Comparison of ENCODE assay signal across 1 cellular context in the genomic region with DNA sequence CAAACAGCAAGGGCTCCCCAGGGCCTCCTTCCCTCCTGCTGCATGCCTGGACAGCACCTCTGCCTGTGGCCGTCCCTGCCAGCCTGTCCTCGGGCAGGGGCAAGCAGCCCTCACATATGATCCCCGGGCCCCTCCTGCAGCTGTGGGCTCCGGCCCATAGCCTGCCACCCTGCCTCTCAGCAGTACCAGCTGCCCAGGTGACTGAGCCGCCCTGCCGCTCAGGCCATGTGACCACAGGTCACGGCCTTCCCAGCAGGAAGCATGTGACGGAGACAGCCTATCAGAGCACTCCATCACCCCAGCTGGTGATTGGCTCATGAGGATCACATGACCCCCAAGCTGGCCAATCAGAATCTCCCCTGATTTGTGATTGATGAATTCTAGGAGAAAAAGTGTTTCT.
TF ChIP-seq lines count a peak whose summit lies in the region.

No MANE protein-coding gene starts in this region.

TF ChIP-seq in HepG2, 621 proteins besides CTCF, POLR2A, EP300 and RAD21 (continued from another document):
- TF ChIP-seq, protein P1, sequence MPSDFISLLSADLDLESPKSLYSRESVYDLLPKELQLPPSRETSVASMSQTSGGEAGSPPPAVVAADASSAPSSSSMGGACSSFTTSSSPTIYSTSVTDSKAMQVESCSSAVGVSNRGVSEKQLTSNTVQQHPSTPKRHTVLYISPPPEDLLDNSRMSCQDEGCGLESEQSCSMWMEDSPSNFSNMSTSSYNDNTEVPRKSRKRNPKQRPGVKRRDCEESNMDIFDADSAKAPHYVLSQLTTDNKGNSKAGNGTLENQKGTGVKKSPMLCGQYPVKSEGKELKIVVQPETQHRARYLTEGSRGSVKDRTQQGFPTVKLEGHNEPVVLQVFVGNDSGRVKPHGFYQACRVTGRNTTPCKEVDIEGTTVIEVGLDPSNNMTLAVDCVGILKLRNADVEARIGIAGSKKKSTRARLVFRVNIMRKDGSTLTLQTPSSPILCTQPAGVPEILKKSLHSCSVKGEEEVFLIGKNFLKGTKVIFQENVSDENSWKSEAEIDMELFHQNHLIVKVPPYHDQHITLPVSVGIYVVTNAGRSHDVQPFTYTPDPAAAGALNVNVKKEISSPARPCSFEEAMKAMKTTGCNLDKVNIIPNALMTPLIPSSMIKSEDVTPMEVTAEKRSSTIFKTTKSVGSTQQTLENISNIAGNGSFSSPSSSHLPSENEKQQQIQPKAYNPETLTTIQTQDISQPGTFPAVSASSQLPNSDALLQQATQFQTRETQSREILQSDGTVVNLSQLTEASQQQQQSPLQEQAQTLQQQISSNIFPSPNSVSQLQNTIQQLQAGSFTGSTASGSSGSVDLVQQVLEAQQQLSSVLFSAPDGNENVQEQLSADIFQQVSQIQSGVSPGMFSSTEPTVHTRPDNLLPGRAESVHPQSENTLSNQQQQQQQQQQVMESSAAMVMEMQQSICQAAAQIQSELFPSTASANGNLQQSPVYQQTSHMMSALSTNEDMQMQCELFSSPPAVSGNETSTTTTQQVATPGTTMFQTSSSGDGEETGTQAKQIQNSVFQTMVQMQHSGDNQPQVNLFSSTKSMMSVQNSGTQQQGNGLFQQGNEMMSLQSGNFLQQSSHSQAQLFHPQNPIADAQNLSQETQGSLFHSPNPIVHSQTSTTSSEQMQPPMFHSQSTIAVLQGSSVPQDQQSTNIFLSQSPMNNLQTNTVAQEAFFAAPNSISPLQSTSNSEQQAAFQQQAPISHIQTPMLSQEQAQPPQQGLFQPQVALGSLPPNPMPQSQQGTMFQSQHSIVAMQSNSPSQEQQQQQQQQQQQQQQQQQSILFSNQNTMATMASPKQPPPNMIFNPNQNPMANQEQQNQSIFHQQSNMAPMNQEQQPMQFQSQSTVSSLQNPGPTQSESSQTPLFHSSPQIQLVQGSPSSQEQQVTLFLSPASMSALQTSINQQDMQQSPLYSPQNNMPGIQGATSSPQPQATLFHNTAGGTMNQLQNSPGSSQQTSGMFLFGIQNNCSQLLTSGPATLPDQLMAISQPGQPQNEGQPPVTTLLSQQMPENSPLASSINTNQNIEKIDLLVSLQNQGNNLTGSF (CRISPR knock-in tag; IDR thresholded peaks at IDR 0.05): no peak
- TF ChIP-seq ZNF746 (CRISPR knock-in tag; IDR thresholded peaks at IDR 0.05) (no peak), YY1 (IDR thresholded peaks at IDR 0.05; ENCODE audit: insufficient read depth, insufficient replicate concordance, low read depth, low read length) (no peak), RAD51 (IDR thresholded peaks at IDR 0.05; ENCODE audit: borderline replicate concordance) (0 out of 2 replicates have a peak, but pooled peaks have one; percentile 21), CEBPB (IDR thresholded peaks at IDR 0.05; ENCODE audit: borderline replicate concordance, low read depth, low read length) (no peak), FOSL2 (CRISPR knock-in tag; IDR thresholded peaks at IDR 0.05) (no peak), RXRA (CRISPR knock-in tag; IDR thresholded peaks at IDR 0.05) (no peak), SMAD9 (CRISPR knock-in tag; IDR thresholded peaks at IDR 0.05) (no peak), HOXA3 (CRISPR knock-in tag; IDR thresholded peaks at IDR 0.05) (no peak), RBAK (CRISPR knock-in tag; IDR thresholded peaks at IDR 0.05) (no peak), ZBTB7A (CRISPR knock-in tag; IDR thresholded peaks at IDR 0.05) (no peak), ZNF790 (CRISPR knock-in tag; IDR thresholded peaks at IDR 0.05; ENCODE audit: borderline replicate concordance) (no peak), NFYB (CRISPR knock-in tag; IDR thresholded peaks at IDR 0.05) (peak; percentile 69), MAF1 (CRISPR knock-in tag; IDR thresholded peaks at IDR 0.05; ENCODE audit: borderline replicate concordance) (no peak), ZNF652 (CRISPR knock-in tag; IDR thresholded peaks at IDR 0.05; ENCODE audit: borderline replicate concordance, low read depth) (no peak), ARNT2 (CRISPR knock-in tag; IDR thresholded peaks at IDR 0.05; ENCODE audit: low read depth) (no peak), ZBTB8A (CRISPR knock-in tag; IDR thresholded peaks at IDR 0.05; ENCODE audit: borderline replicate concordance, low read depth) (no peak), U2AF2 (IDR thresholded peaks at IDR 0.05; ENCODE audit: low read depth, low read length) (no peak), ZNF607 (CRISPR knock-in tag; IDR thresholded peaks at IDR 0.05; ENCODE audit: borderline replicate concordance) (no peak), PHF8 (CRISPR knock-in tag; IDR thresholded peaks at IDR 0.05) (no peak), TARDBP (CRISPR knock-in tag; IDR thresholded peaks at IDR 0.05) (no peak), KDM4B (CRISPR knock-in tag; IDR thresholded peaks at IDR 0.05) (no peak), ZBTB33 (CRISPR knock-in tag; IDR thresholded peaks at IDR 0.05) (peak; percentile 53; the same call in 1 of the 2 replicates), ZNF800 (CRISPR knock-in tag; IDR thresholded peaks at IDR 0.05) (no peak), HCFC1 (IDR thresholded peaks at IDR 0.05; ENCODE audit: low read depth, low read length) (no peak), LCORL (IDR thresholded peaks at IDR 0.05) (no peak), LCORL (CRISPR knock-in tag; IDR thresholded peaks at IDR 0.05) (no peak), HNF4A (CRISPR knock-in tag; IDR thresholded peaks at IDR 0.05) (no peak), ZNF484 (CRISPR knock-in tag; IDR thresholded peaks at IDR 0.05; ENCODE audit: borderline replicate concordance, low read depth) (no peak), TCF12 (IDR thresholded peaks at IDR 0.05) (no peak), TCF12 (CRISPR knock-in tag; IDR thresholded peaks at IDR 0.05) (no peak), ZNF614 (CRISPR knock-in tag; IDR thresholded peaks at IDR 0.05; ENCODE audit: borderline replicate concordance) (no peak), NAIF1 (CRISPR knock-in tag; IDR thresholded peaks at IDR 0.05; ENCODE audit: borderline replicate concordance) (no peak)
- TF ChIP-seq, protein P2, sequence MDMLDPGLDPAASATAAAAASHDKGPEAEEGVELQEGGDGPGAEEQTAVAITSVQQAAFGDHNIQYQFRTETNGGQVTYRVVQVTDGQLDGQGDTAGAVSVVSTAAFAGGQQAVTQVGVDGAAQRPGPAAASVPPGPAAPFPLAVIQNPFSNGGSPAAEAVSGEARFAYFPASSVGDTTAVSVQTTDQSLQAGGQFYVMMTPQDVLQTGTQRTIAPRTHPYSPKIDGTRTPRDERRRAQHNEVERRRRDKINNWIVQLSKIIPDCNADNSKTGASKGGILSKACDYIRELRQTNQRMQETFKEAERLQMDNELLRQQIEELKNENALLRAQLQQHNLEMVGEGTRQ (IDR thresholded peaks at IDR 0.05; ENCODE audit: low read depth, low read length): peak; percentile 73
- TF ChIP-seq, protein P2 (CRISPR knock-in tag; IDR thresholded peaks at IDR 0.05; ENCODE audit: borderline replicate concordance): peak; percentile 63; the same call in 1 of the 2 replicates
- TF ChIP-seq, protein P3, sequence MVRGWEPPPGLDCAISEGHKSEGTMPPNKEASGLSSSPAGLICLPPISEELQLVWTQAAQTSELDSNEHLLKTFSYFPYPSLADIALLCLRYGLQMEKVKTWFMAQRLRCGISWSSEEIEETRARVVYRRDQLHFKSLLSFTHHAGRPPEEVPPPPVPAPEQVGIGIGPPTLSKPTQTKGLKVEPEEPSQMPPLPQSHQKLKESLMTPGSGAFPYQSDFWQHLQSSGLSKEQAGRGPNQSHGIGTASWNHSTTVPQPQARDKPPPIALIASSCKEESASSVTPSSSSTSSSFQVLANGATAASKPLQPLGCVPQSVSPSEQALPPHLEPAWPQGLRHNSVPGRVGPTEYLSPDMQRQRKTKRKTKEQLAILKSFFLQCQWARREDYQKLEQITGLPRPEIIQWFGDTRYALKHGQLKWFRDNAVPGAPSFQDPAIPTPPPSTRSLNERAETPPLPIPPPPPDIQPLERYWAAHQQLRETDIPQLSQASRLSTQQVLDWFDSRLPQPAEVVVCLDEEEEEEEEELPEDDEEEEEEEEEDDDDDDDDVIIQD (CRISPR knock-in tag; IDR thresholded peaks at IDR 0.05; ENCODE audit: low read depth): no peak
- TF ChIP-seq, protein P4, sequence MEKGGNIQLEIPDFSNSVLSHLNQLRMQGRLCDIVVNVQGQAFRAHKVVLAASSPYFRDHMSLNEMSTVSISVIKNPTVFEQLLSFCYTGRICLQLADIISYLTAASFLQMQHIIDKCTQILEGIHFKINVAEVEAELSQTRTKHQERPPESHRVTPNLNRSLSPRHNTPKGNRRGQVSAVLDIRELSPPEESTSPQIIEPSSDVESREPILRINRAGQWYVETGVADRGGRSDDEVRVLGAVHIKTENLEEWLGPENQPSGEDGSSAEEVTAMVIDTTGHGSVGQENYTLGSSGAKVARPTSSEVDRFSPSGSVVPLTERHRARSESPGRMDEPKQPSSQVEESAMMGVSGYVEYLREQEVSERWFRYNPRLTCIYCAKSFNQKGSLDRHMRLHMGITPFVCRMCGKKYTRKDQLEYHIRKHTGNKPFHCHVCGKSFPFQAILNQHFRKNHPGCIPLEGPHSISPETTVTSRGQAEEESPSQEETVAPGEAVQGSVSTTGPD (CRISPR knock-in tag; IDR thresholded peaks at IDR 0.05): no peak
TF ChIP-seq in HepG2: peak in this region for 5.
